Comparison of ENCODE assay signal across 26 cellular contexts in the genomic region with DNA sequence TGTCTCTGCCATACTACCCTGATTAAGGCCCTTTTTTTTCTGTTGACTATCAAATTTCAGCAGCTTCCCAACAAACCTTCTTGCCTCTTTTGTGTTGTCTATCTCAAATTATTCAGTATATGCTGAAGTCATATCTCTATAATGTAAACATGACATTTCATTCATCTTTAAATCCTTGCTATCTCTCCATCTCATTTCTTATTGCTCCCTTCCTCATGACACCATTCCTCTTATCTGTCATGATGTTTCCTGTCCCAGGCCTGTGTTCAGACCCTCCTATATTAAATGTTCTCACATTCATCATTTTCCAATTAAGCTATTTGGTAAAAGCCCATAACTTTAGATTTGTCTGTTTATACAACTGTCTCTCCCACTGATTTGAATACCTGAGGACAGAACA.
"Had no signal": no experiment of that assay in that cellular context is flagged by ENCODE, and none has a peak within 500 bp of the region (broad histone marks: within the 10 kb centered on the region; RNA-seq: fewer than 3 reads in every experiment).

No MANE protein-coding gene starts in this region.

- DNase-seq: activated B cell treated with CpG ODN at 0.5 μM for 24 hours; activated CD4-positive, alpha-beta memory T cell treated with anti-CD3 and anti-CD28 coated beads for 36 hours; activated CD4-positive, alpha-beta T cell treated with anti-CD3 and anti-CD28 coated beads for 4 hours; activated CD4-positive, alpha-beta T cell treated with anti-CD3 and anti-CD28 coated beads, Interleukin-2, amount 10 ng/mL, durations not matched to agents 24 days and 14 days; activated CD4-positive, alpha-beta T cell treated with anti-CD3 and anti-CD28 coated beads, Interleukin-2, amount 50 U/mL, for 1 hour; activated CD4-positive, alpha-beta T cell treated with anti-CD3 and anti-CD28 coated beads, Interleukin-2, amount 50 U/mL, for 4 hours; activated CD8-positive, alpha-beta memory T cell treated with anti-CD3 and anti-CD28 coated beads, Interleukin-2, amount 50 U/mL, for 4 hours; activated CD8-positive, alpha-beta T cell treated with anti-CD3 and anti-CD28 coated beads for 36 hours; activated effector memory CD4-positive, alpha-beta T cell treated with anti-CD3 and anti-CD28 coated beads, Interleukin-2, amount 50 U/mL, for 16 hours; activated gamma-delta T cell treated with Interleukin-2 at 50 U/mL for 16 hours; activated naive CD4-positive, alpha-beta T cell; activated naive CD4-positive, alpha-beta T cell treated with anti-CD3 and anti-CD28 coated beads for 36 hours; activated naive CD4-positive, alpha-beta T cell treated with anti-CD3 and anti-CD28 coated beads, Interleukin-2, amount 50 U/mL, for 16 hours; activated naive CD8-positive, alpha-beta T cell treated with anti-CD3 and anti-CD28 coated beads for 36 hours; activated T-cell treated with anti-CD3 and anti-CD28 coated beads for 4 hours; activated T-cell treated with anti-CD3 and anti-CD28 coated beads, Interleukin-2, amount 50 U/mL, for 1 hour; activated T-cell treated with anti-CD3 and anti-CD28 coated beads, Interleukin-2, amount 50 U/mL, for 4 hours; activated T-cell treated with anti-CD3 and anti-CD28 coated beads, Interleukin-2, amount 50 U/mL, for 72 hours; adrenal gland; amniotic stem cell; aorta; body of pancreas; brain microvascular endothelial cell; central memory CD4-positive, alpha-beta T cell; T-helper 2 cell; T-helper 9 cell had no signal
